ENCODE assay signal across 1 cellular context in the genomic region with DNA sequence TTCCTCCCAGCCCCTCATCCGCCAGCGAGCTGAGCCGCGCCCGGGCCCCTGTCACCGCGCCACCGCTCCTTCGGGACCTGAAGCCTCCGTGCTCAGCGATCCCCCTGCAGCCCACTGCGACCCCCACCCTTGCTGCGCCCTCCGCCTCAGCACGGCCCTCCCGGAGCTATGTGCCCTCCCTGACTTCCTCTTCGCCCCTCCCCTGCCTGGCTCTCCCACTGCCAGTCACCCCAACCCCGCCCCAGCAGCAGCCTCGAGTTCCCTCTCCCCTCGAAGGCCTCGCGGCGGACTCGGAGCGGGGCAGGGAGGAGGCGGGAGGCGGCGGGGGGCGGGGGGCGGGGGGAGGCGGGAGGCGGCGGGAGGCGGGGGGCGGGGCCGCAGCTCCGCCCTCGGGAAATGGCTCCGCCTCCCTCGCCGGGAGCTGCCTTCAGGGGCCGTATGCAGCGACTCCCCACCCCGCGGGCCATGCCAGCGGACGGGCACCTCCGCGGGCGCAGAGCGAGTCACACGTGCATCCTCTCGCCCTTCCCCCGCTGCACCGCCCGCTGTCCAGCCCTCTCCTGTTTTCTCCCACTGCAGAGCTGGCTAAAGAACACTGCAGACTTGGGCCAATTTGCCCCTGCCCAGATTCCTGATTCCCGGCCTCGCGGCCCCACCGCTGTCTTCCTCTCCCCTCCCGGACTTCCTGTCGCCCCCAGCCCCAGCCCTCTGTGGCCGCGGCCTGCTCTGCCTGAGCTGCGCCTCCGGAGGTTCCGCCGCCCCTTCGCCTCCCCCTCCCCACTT.
TF ChIP-seq lines count a peak whose summit lies in the region.

No MANE protein-coding gene starts in this region.

TF ChIP-seq in HEK293, 187 proteins besides CTCF, POLR2A, EP300 and RAD21 (continued from another document and continues in another):
- TF ChIP-seq, protein P1, sequence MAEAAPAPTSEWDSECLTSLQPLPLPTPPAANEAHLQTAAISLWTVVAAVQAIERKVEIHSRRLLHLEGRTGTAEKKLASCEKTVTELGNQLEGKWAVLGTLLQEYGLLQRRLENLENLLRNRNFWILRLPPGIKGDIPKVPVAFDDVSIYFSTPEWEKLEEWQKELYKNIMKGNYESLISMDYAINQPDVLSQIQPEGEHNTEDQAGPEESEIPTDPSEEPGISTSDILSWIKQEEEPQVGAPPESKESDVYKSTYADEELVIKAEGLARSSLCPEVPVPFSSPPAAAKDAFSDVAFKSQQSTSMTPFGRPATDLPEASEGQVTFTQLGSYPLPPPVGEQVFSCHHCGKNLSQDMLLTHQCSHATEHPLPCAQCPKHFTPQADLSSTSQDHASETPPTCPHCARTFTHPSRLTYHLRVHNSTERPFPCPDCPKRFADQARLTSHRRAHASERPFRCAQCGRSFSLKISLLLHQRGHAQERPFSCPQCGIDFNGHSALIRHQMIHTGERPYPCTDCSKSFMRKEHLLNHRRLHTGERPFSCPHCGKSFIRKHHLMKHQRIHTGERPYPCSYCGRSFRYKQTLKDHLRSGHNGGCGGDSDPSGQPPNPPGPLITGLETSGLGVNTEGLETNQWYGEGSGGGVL (tag by site-specific recombination; IDR thresholded peaks at IDR 0.05) = peak; percentile 76
- no peak for TF ChIP-seq ZNF670 (tag by site-specific recombination; IDR thresholded peaks at IDR 0.05; ENCODE audit: low read depth)
- TF ChIP-seq, protein P2, sequence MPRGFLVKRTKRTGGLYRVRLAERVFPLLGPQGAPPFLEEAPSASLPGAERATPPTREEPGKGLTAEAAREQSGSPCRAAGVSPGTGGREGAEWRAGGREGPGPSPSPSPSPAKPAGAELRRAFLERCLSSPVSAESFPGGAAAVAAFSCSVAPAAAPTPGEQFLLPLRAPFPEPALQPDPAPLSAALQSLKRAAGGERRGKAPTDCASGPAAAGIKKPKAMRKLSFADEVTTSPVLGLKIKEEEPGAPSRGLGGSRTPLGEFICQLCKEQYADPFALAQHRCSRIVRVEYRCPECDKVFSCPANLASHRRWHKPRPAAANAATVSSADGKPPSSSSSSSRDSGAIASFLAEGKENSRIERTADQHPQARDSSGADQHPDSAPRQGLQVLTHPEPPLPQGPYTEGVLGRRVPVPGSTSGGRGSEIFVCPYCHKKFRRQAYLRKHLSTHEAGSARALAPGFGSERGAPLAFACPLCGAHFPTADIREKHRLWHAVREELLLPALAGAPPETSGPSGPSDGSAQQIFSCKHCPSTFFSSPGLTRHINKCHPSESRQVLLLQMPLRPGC (tag by site-specific recombination; IDR thresholded peaks at IDR 0.05) = peak; percentile 79
- TF ChIP-seq ZNF19 (tag by site-specific recombination; IDR thresholded peaks at IDR 0.05; ENCODE audit: low read depth) = no peak
- no peak for TF ChIP-seq ZNF514 (tag by site-specific recombination; IDR thresholded peaks at IDR 0.05)
- no peak; the same call in 1 of the 2 replicates for TF ChIP-seq ZNF266 (tag by site-specific recombination; IDR thresholded peaks at IDR 0.05; ENCODE audit: low read depth)
- TF ChIP-seq GLI2 (tag by site-specific recombination; IDR thresholded peaks at IDR 0.05; ENCODE audit: borderline replicate concordance, low read depth) = no peak
- peak; percentile 57 for TF ChIP-seq ZBTB21 (tag by site-specific recombination; IDR thresholded peaks at IDR 0.05)
- TF ChIP-seq GFI1B (tag by site-specific recombination; IDR thresholded peaks at IDR 0.05) = peak; percentile 45; the same call in 1 of the 2 replicates
- no peak for TF ChIP-seq ZNF664 (tag by site-specific recombination; IDR thresholded peaks at IDR 0.05)
- TF ChIP-seq, protein P3, sequence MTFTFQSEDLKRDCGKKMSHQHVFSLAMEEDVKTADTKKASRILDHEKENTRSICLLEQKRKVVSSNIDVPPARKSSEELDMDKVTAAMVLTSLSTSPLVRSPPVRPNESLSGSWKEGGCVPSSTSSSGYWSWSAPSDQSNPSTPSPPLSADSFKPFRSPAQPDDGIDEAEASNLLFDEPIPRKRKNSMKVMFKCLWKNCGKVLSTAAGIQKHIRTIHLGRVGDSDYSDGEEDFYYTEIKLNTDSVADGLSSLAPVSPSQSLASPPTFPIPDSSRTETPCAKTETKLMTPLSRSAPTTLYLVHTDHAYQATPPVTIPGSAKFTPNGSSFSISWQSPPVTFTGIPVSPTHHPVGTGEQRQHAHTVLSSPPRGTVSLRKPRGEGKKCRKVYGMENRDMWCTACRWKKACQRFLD (tag by site-specific recombination; IDR thresholded peaks at IDR 0.05) = no peak
- TF ChIP-seq, protein P4, sequence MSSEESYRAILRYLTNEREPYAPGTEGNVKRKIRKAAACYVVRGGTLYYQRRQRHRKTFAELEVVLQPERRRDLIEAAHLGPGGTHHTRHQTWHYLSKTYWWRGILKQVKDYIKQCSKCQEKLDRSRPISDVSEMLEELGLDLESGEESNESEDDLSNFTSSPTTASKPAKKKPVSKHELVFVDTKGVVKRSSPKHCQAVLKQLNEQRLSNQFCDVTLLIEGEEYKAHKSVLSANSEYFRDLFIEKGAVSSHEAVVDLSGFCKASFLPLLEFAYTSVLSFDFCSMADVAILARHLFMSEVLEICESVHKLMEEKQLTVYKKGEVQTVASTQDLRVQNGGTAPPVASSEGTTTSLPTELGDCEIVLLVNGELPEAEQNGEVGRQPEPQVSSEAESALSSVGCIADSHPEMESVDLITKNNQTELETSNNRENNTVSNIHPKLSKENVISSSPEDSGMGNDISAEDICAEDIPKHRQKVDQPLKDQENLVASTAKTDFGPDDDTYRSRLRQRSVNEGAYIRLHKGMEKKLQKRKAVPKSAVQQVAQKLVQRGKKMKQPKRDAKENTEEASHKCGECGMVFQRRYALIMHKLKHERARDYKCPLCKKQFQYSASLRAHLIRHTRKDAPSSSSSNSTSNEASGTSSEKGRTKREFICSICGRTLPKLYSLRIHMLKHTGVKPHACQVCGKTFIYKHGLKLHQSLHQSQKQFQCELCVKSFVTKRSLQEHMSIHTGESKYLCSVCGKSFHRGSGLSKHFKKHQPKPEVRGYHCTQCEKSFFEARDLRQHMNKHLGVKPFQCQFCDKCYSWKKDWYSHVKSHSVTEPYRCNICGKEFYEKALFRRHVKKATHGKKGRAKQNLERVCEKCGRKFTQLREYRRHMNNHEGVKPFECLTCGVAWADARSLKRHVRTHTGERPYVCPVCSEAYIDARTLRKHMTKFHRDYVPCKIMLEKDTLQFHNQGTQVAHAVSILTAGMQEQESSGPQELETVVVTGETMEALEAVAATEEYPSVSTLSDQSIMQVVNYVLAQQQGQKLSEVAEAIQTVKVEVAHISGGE (tag by site-specific recombination; conservative IDR thresholded peaks at IDR 0.05; ENCODE audit: low read depth) = peak; percentile 84
- TF ChIP-seq, protein P5, sequence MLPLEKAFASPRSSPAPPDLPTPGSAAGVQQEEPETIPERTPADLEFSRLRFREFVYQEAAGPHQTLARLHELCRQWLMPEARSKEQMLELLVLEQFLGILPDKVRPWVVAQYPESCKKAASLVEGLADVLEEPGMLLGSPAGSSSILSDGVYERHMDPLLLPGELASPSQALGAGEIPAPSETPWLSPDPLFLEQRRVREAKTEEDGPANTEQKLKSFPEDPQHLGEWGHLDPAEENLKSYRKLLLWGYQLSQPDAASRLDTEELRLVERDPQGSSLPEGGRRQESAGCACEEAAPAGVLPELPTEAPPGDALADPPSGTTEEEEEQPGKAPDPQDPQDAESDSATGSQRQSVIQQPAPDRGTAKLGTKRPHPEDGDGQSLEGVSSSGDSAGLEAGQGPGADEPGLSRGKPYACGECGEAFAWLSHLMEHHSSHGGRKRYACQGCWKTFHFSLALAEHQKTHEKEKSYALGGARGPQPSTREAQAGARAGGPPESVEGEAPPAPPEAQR (tag by site-specific recombination; IDR thresholded peaks at IDR 0.05) = no peak
- TF ChIP-seq, protein P6, sequence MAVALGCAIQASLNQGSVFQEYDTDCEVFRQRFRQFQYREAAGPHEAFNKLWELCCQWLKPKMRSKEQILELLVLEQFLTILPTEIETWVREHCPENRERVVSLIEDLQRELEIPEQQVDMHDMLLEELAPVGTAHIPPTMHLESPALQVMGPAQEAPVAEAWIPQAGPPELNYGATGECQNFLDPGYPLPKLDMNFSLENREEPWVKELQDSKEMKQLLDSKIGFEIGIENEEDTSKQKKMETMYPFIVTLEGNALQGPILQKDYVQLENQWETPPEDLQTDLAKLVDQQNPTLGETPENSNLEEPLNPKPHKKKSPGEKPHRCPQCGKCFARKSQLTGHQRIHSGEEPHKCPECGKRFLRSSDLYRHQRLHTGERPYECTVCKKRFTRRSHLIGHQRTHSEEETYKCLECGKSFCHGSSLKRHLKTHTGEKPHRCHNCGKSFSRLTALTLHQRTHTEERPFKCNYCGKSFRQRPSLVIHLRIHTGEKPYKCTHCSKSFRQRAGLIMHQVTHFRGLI (tag by site-specific recombination; IDR thresholded peaks at IDR 0.05) = no peak
- TF ChIP-seq KLF16 (tag by site-specific recombination; IDR thresholded peaks at IDR 0.05) = peak; percentile 92
- TF ChIP-seq, protein P7, sequence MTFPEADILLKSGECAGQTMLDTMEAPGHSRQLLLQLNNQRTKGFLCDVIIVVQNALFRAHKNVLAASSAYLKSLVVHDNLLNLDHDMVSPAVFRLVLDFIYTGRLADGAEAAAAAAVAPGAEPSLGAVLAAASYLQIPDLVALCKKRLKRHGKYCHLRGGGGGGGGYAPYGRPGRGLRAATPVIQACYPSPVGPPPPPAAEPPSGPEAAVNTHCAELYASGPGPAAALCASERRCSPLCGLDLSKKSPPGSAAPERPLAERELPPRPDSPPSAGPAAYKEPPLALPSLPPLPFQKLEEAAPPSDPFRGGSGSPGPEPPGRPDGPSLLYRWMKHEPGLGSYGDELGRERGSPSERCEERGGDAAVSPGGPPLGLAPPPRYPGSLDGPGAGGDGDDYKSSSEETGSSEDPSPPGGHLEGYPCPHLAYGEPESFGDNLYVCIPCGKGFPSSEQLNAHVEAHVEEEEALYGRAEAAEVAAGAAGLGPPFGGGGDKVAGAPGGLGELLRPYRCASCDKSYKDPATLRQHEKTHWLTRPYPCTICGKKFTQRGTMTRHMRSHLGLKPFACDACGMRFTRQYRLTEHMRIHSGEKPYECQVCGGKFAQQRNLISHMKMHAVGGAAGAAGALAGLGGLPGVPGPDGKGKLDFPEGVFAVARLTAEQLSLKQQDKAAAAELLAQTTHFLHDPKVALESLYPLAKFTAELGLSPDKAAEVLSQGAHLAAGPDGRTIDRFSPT (tag by site-specific recombination; IDR thresholded peaks at IDR 0.05) = peak; percentile 100
- no peak for TF ChIP-seq ZNF768 (tag by site-specific recombination; IDR thresholded peaks at IDR 0.05)
- TF ChIP-seq, protein P8, sequence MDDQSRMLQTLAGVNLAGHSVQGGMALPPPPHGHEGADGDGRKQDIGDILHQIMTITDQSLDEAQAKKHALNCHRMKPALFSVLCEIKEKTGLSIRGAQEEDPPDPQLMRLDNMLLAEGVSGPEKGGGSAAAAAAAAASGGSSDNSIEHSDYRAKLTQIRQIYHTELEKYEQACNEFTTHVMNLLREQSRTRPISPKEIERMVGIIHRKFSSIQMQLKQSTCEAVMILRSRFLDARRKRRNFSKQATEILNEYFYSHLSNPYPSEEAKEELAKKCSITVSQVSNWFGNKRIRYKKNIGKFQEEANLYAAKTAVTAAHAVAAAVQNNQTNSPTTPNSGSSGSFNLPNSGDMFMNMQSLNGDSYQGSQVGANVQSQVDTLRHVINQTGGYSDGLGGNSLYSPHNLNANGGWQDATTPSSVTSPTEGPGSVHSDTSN (CRISPR knock-in tag; IDR thresholded peaks at IDR 0.05) = no peak
- TF ChIP-seq HOXC10 (CRISPR knock-in tag; IDR thresholded peaks at IDR 0.05) = no peak
- TF ChIP-seq, protein P9, sequence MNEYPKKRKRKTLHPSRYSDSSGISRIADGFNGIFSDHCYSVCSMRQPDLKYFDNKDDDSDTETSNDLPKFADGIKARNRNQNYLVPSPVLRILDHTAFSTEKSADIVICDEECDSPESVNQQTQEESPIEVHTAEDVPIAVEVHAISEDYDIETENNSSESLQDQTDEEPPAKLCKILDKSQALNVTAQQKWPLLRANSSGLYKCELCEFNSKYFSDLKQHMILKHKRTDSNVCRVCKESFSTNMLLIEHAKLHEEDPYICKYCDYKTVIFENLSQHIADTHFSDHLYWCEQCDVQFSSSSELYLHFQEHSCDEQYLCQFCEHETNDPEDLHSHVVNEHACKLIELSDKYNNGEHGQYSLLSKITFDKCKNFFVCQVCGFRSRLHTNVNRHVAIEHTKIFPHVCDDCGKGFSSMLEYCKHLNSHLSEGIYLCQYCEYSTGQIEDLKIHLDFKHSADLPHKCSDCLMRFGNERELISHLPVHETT (tag by site-specific recombination; IDR thresholded peaks at IDR 0.05) = no peak
- TF ChIP-seq MYNN (tag by site-specific recombination; IDR thresholded peaks at IDR 0.05; ENCODE audit: borderline replicate concordance) = no peak
- TF ChIP-seq ZNF777 (tag by site-specific recombination; IDR thresholded peaks at IDR 0.05; ENCODE audit: borderline replicate concordance) = no peak
- TF ChIP-seq, protein P10, sequence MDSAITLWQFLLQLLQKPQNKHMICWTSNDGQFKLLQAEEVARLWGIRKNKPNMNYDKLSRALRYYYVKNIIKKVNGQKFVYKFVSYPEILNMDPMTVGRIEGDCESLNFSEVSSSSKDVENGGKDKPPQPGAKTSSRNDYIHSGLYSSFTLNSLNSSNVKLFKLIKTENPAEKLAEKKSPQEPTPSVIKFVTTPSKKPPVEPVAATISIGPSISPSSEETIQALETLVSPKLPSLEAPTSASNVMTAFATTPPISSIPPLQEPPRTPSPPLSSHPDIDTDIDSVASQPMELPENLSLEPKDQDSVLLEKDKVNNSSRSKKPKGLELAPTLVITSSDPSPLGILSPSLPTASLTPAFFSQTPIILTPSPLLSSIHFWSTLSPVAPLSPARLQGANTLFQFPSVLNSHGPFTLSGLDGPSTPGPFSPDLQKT (IDR thresholded peaks at IDR 0.05; ENCODE audit: borderline replicate concordance, low read depth, low read length) = no peak
- TF ChIP-seq, protein P11, sequence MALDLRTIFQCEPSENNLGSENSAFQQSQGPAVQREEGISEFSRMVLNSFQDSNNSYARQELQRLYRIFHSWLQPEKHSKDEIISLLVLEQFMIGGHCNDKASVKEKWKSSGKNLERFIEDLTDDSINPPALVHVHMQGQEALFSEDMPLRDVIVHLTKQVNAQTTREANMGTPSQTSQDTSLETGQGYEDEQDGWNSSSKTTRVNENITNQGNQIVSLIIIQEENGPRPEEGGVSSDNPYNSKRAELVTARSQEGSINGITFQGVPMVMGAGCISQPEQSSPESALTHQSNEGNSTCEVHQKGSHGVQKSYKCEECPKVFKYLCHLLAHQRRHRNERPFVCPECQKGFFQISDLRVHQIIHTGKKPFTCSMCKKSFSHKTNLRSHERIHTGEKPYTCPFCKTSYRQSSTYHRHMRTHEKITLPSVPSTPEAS (tag by site-specific recombination; IDR thresholded peaks at IDR 0.05) = no peak
- TF ChIP-seq, protein P12, sequence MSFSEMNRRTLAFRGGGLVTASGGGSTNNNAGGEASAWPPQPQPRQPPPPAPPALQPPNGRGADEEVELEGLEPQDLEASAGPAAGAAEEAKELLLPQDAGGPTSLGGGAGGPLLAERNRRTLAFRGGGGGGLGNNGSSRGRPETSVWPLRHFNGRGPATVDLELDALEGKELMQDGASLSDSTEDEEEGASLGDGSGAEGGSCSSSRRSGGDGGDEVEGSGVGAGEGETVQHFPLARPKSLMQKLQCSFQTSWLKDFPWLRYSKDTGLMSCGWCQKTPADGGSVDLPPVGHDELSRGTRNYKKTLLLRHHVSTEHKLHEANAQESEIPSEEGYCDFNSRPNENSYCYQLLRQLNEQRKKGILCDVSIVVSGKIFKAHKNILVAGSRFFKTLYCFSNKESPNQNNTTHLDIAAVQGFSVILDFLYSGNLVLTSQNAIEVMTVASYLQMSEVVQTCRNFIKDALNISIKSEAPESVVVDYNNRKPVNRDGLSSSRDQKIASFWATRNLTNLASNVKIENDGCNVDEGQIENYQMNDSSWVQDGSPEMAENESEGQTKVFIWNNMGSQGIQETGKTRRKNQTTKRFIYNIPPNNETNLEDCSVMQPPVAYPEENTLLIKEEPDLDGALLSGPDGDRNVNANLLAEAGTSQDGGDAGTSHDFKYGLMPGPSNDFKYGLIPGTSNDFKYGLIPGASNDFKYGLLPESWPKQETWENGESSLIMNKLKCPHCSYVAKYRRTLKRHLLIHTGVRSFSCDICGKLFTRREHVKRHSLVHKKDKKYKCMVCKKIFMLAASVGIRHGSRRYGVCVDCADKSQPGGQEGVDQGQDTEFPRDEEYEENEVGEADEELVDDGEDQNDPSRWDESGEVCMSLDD (tag by site-specific recombination; IDR thresholded peaks at IDR 0.05) = peak; percentile 86
- peak; percentile 84 for TF ChIP-seq ZNF24 (tag by site-specific recombination; IDR thresholded peaks at IDR 0.05)
- TF ChIP-seq ZNF596 (tag by site-specific recombination; IDR thresholded peaks at IDR 0.05) = peak; percentile 95
